Comparison of ENCODE assay signal across 8 cellular contexts in the genomic region with DNA sequence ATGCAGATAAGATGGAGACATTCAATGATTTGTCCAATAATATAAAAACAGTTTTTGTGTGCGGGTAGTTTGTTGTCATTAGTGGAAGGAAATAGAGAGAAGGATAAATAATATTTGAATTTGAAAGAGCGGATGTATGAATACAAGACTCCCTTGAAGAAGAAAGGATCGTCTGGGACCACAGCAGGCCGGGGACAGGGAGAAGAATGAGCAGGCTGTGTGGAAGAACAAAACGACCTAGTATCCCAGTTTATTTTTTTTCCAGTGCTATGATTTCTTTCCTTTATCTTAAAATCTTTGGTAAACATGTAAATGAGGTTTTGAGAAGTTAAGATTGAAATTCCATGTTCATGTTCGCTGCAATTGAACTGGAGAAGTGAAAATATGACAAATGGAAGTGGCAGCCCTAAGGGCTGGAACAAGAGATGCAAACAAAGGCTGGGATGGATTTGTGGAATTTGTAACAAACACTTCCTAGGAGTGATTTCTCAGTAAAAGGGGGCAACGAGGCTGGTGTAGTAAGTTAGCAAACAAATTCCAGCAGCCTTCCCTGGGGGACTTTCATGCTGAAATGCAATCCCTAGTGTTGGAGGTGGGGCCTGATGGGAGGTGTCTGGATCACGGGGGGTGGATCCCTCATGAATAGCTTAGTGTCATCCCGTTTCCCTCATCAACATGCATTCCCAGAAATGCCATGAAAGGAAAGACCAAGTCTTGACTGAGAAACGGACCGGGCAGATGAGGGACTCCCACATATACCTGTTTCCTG. TPM values are rescaled to one million over a fixed set of nuclear protein-coding genes. Genes with fewer than 3 reads are reported as not detected.
DNase-seq lines count a peak whose midpoint lies in the region; ATAC-seq, FAIRE-seq and TF ChIP-seq lines count a peak whose summit lies in the region.

No MANE protein-coding gene starts in this region.

- TF ChIP-seq CTCF in AG09319 (IDR thresholded peaks at IDR 0.05; ENCODE audit: low read depth, low read length), result no peak
- no peak for TF ChIP-seq CTCF in PC-9 (conservative IDR thresholded peaks at IDR 0.05)
- no peak for TF ChIP-seq CTCF in esophagus muscularis mucosa (IDR thresholded peaks at IDR 0.05)

- intact Hi-C loops in PC-9 (cut with micrococcal nuclease; ENCODE audit: unreplicated experiment), result loop anchor here (10.0 kb wide), 1 partner anchor 1035 kb away; no protein-coding TSS in a partner anchor
- intact Hi-C loops in esophagus muscularis mucosa (cut with DNase I), result loop anchor here (5.0 kb wide), 1 partner anchor 797 kb away; no protein-coding TSS in a partner anchor

- no peaks in the 10 kb centered on the region for H4K20me1 ChIP-seq in PC-9 (ENCODE audit: insufficient read depth)

- H3K36me3 ChIP-seq in PC-9 (ENCODE audit: low read depth) (no peaks in the 10 kb centered on the region), esophagus muscularis mucosa (no peaks in the 10 kb centered on the region)

- H3K27ac ChIP-seq in PC-9, result no peak overlapping the region
- H3K27ac ChIP-seq in esophagus muscularis mucosa (replicated peaks in 1 of 4), result peak overlapping the region; percentile 73 to 85 (median 79)

- H3K4me3 ChIP-seq in PC-9 (no peak overlapping the region), esophagus muscularis mucosa (peak overlapping the region; percentile 38 to 60 (median 48))

- H3K27me3 ChIP-seq in PC-9 (ENCODE audit: insufficient read depth, low read depth) (no peaks in the 10 kb centered on the region), esophagus muscularis mucosa (peaks cover 0 to 18% (median 0%) of the 10 kb centered on the region in 4 donors)

- POLR2A ChIA-PET in PC-9 (lab: Charles Lee; ENCODE audit: unreplicated experiment), result no interaction called here

- 0 out of 2 replicates have a peak overlapping the region, but pooled peaks have one; percentile 26 for H2AFZ ChIP-seq in PC-9

- H3K4me1 ChIP-seq in PC-9 (replicated peaks; ENCODE audit: insufficient read depth), result no peaks in the 10 kb centered on the region
- H3K4me1 ChIP-seq in esophagus muscularis mucosa, result peaks cover 9 to 18% (median 11%) of the 10 kb centered on the region in 4 donors

- TF ChIP-seq POLR2A in esophagus muscularis mucosa (IDR thresholded peaks at IDR 0.05; ENCODE audit: low read depth), result no peak
- TF ChIP-seq POLR2A in GM12891 (IDR thresholded peaks at IDR 0.05; ENCODE audit: low read depth, low read length), result no peak

- FAIRE-seq in urothelium cell line (lab: Jason Lieb, UNC) (no peak), GM12891 (lab: Jason Lieb, UNC) (no peak)

- CTCF ChIA-PET in PC-9 (lab: Charles Lee), result interaction anchor here (0.6 to 1.3 kb wide), 4 partner anchors 192 to 875 kb away, joined by 3 to 16 read pairs (median 4); no protein-coding TSS in a partner anchor

- WGBS in esophagus muscularis mucosa, result 25% methylated on average over 11 of the region's 11 CpGs

- H3K9me3 ChIP-seq in PC-9 (ENCODE audit: insufficient read depth, low read depth) (no peaks in the 10 kb centered on the region), esophagus muscularis mucosa (no peaks in the 10 kb centered on the region)

- TF ChIP-seq EP300 in esophagus muscularis mucosa (IDR thresholded peaks at IDR 0.05), result no peak

- DNase-seq in AG09319 (ENCODE audit: extremely low read depth, low read depth), result peak; percentile 88
- peak in 1 of 2 experiments; percentile 19 for DNase-seq in PC-9
- peak; percentile 95 for DNase-seq in esophagus muscularis mucosa (ENCODE audit: extremely low spot score)
- peak; percentile 46 for DNase-seq in middle frontal gyrus (ENCODE audit: extremely low spot score, low spot score)
- DNase-seq in urothelium cell line (ENCODE audit: low spot score), result peak; percentile 55
- no peak for DNase-seq in GM12891 (ENCODE audit: insufficient read length, low spot score)

- no peaks in the 10 kb centered on the region for H3K79me2 ChIP-seq in PC-9 (ENCODE audit: low read depth)

- no peaks in the 10 kb centered on the region for H3F3A ChIP-seq in PC-9 (ENCODE audit: insufficient read depth, low read depth)

- no peaks in the 10 kb centered on the region for H3K9me2 ChIP-seq in PC-9 (ENCODE audit: insufficient read depth)

- H3K4me2 ChIP-seq in PC-9, result no peak overlapping the region

- no TSS peak for BruUV-seq in PC-9 (replicated peaks; lab: Mats Ljungman, UMichigan)

- ATAC-seq in GM21447 (IDR thresholded peaks at IDR 0.05; ENCODE audit: unreplicated experiment) (no peak), GM19455 (IDR thresholded peaks at IDR 0.05; ENCODE audit: unreplicated experiment) (no peak)

TF ChIP-seq in GM12891, 5 proteins besides CTCF, POLR2A, EP300 and RAD21:
- TF ChIP-seq TAF1 (IDR thresholded peaks at IDR 0.05; ENCODE audit: low read depth, low read length), result no peak
- no peak for TF ChIP-seq PAX5 (IDR thresholded peaks at IDR 0.05; ENCODE audit: insufficient read depth, low read length, severe bottlenecking)
- TF ChIP-seq POLR2AphosphoS5 (IDR thresholded peaks at IDR 0.05; ENCODE audit: low read depth, low read length), result no peak
- no peak for TF ChIP-seq POU2F2 (IDR thresholded peaks at IDR 0.05; ENCODE audit: low read depth, low read length)
- TF ChIP-seq SPI1 (IDR thresholded peaks at IDR 0.05; ENCODE audit: low read depth, low read length), result no peak

RNA-seq across cellular contexts. Expression of gene IFI16, which starts 10.2 kb away (rescaled TPM):
- total RNA-seq in PC-9 (2021) (18.5 and 31.3 TPM in 2 replicates), esophagus muscularis mucosa (100 to 1,000 TPM in 1 of 4 donors, 10 to 100 TPM in 3; 25.7 to 101 (median 35.3) TPM)
- 164 TPM for polyA plus RNA-seq in GM12891 (2012; ENCODE audit: low read depth, missing spikeins)
